ENCODE assay signal across 8 cellular contexts in genomic region chr4:147831452-147832192, GRCh38.
A peak's percentile ranks its signal among the peaks of the same experiment; 100 is the strongest.
DNase-seq lines count a peak whose midpoint lies in the region; ATAC-seq, FAIRE-seq and TF ChIP-seq lines count a peak whose summit lies in the region.

No MANE protein-coding gene starts in this region.

- no peak for TF ChIP-seq CTCF in HFFc6 (IDR thresholded peaks at IDR 0.05)

- peak overlapping the region; percentile 64 to 70 for H3K9ac ChIP-seq in stomach smooth muscle (ENCODE audit: low read length in 2 of 2)

- ATAC-seq in activated T-helper 17 cell treated with anti-CD3 and anti-CD28 coated beads, Interleukin-2, amount 50 U/mL, for 72 hours (replicated peaks), result peak; percentile 72
- ATAC-seq in GM21529 (IDR thresholded peaks at IDR 0.05; ENCODE audit: unreplicated experiment) (no peak), GM21360 (IDR thresholded peaks at IDR 0.05; ENCODE audit: unreplicated experiment) (no peak)

- H3K9me3 ChIP-seq in stomach smooth muscle (ENCODE audit: control insufficient read depth in 2 of 2, low read length in 2 of 2), result no peaks in the 10 kb centered on the region

- peak; percentile 43 for FAIRE-seq in islet of Langerhans (lab: Jason Lieb, UNC)

- peak overlapping the region; percentile 93 for H3K27ac Mint-ChIP-seq in HFFc6
- H3K27ac Mint-ChIP-seq in activated T-helper 17 cell treated with anti-CD3 and anti-CD28 coated beads, Interleukin-2, amount 50 U/mL, for 72 hours, result peak overlapping the region; percentile 66

- peaks cover 34% of the 10 kb centered on the region for H3K36me3 Mint-ChIP-seq in HFFc6 (ENCODE audit: low read depth)
- peaks cover 4% of the 10 kb centered on the region for H3K36me3 Mint-ChIP-seq in activated T-helper 17 cell treated with anti-CD3 and anti-CD28 coated beads, Interleukin-2, amount 50 U/mL, for 72 hours (ENCODE audit: low read depth)

- no peaks in the 10 kb centered on the region for H3K27me3 ChIP-seq in stomach smooth muscle (ENCODE audit: control insufficient read depth in 1 of 2, insufficient read depth in 2 of 2, low read length in 2 of 2)

- peaks cover 6% of the 10 kb centered on the region; the same call in 1 of the 2 replicates for H3K27me3 Mint-ChIP-seq in HFFc6 (ENCODE audit: insufficient read depth)
- H3K27me3 Mint-ChIP-seq in activated T-helper 17 cell treated with anti-CD3 and anti-CD28 coated beads, Interleukin-2, amount 50 U/mL, for 72 hours, result no peaks in the 10 kb centered on the region

- peak overlapping the region; percentile 95 for H3K27ac ChIP-seq in stomach smooth muscle (ENCODE audit: low read length)

- peak overlapping the region in 1 of 2 donors; percentile 22 for H3K4me3 ChIP-seq in stomach smooth muscle (ENCODE audit: low read length in 2 of 2)

- peaks cover 91% of the 10 kb centered on the region for H3K4me1 Mint-ChIP-seq in HFFc6 (ENCODE audit: low read depth)
- H3K4me1 Mint-ChIP-seq in activated T-helper 17 cell treated with anti-CD3 and anti-CD28 coated beads, Interleukin-2, amount 50 U/mL, for 72 hours, result peaks cover 12% of the 10 kb centered on the region

- peaks cover 44% of the 10 kb centered on the region for H3K4me1 ChIP-seq in stomach smooth muscle (ENCODE audit: control insufficient read depth, insufficient read depth, low read length)

- peaks cover 0 to 3% of the 10 kb centered on the region in 2 donors for H3K36me3 ChIP-seq in stomach smooth muscle (ENCODE audit: control insufficient read depth in 2 of 2, insufficient read depth in 2 of 2, low read length in 2 of 2)

- DNase-seq in HFFc6 (peak; percentile 90), NCI-H1048 (lab: John Stamatoyannopoulos, UW) (no peak)
- DNase-seq in central memory CD4-positive, alpha-beta T cell, result no peak

- peaks cover 15% of the 10 kb centered on the region for H3K9me3 Mint-ChIP-seq in HFFc6
- no peaks in the 10 kb centered on the region for H3K9me3 Mint-ChIP-seq in activated T-helper 17 cell treated with anti-CD3 and anti-CD28 coated beads, Interleukin-2, amount 50 U/mL, for 72 hours

- peak overlapping the region; percentile 75 for H3K4me3 Mint-ChIP-seq in HFFc6
- no peak overlapping the region for H3K4me3 Mint-ChIP-seq in activated T-helper 17 cell treated with anti-CD3 and anti-CD28 coated beads, Interleukin-2, amount 50 U/mL, for 72 hours
